13 cellular contexts compared by ENCODE assay signal in the genomic region with DNA sequence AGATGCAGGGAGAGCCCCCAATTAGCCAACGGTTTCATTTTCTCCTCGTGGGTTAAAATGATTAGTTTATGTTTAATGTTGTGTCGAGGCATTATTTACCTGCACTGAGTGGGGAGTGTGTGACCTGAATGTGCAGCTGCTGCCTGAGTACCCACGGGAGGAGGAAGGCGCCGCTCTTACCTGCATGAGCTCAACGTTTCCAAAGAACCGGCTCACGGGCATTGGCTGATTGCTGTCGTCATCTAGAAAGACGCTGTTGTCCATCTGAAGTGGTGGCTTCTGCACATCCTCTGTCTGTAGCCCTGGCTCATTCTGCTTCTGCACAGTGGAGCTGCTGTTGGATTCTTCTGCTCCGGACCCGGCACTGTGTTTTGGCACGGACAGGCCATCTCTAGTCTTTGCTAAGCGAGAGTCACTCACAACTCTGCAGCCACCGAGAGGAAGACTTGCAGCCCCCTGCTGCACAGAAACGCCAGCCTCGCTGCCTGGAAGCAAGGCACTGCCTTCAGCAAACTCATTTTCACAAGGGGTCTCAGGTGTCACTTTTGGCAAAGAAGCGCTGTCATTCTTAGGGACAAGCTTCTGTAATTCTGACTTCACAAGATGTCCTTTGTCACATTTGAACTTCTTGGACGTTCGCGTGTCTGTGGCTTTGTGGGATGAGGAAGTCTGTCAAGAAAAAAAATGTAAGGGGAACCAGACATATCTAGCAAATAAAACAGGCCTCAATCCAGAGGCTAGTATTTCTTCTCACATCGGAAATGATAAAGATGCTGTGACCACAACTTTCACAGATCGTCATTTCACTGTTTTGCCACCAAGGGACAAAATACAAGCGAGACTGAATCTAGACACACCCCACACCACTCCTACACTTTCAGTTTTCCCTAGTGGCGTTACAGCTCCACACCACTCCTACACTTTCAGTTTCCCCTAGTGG.
DNase-seq lines count a peak whose midpoint lies in the region; ATAC-seq lines count a peak whose summit lies in the region.
"Had no signal": no experiment of that assay in that cellular context is flagged by ENCODE, and none has a peak within 500 bp of the region (broad histone marks: within the 10 kb centered on the region; RNA-seq: fewer than 3 reads in every experiment).

No MANE protein-coding gene starts in this region.

- H3K4me1 Mint-ChIP-seq in activated naive CD4-positive, alpha-beta T cell treated with anti-CD3 and anti-CD28 coated beads, Interleukin-2, amount 50 U/mL, for 24 hours, result peaks cover 15% of the 10 kb centered on the region
- peaks cover 44% of the 10 kb centered on the region for H3K4me1 Mint-ChIP-seq in dendritic cell treated with granulocyte-macrophage colony-stimulating factor and Interleukin-4, amounts not matched to agents 40 ng/mL and 50 ng/mL, for 4 days (ENCODE audit: low read depth)
- peaks cover 29% of the 10 kb centered on the region for H3K4me1 Mint-ChIP-seq in stimulated activated naive CD8-positive, alpha-beta T cell treated with anti-CD3 and anti-CD28 coated beads, Interleukin-15, amount 100 ng/mL, for 72 hours

- peaks cover 8% of the 10 kb centered on the region for H3K36me3 Mint-ChIP-seq in activated naive CD4-positive, alpha-beta T cell treated with anti-CD3 and anti-CD28 coated beads, Interleukin-2, amount 50 U/mL, for 24 hours
- peaks cover 82% of the 10 kb centered on the region for H3K36me3 Mint-ChIP-seq in dendritic cell treated with granulocyte-macrophage colony-stimulating factor and Interleukin-4, amounts not matched to agents 40 ng/mL and 50 ng/mL, for 4 days (ENCODE audit: low read depth)

- no peaks in the 10 kb centered on the region for H3K27me3 Mint-ChIP-seq in activated naive CD4-positive, alpha-beta T cell treated with anti-CD3 and anti-CD28 coated beads, Interleukin-2, amount 50 U/mL, for 24 hours
- H3K27me3 Mint-ChIP-seq in dendritic cell treated with granulocyte-macrophage colony-stimulating factor and Interleukin-4, amounts not matched to agents 40 ng/mL and 50 ng/mL, for 4 days, result no peaks in the 10 kb centered on the region
- H3K27me3 Mint-ChIP-seq in stimulated activated naive CD8-positive, alpha-beta T cell treated with anti-CD3 and anti-CD28 coated beads, Interleukin-15, amount 100 ng/mL, for 72 hours, result no peaks in the 10 kb centered on the region

- no peak overlapping the region for H3K4me3 Mint-ChIP-seq in activated naive CD4-positive, alpha-beta T cell treated with anti-CD3 and anti-CD28 coated beads, Interleukin-2, amount 50 U/mL, for 24 hours
- peak overlapping the region; percentile 23 for H3K4me3 Mint-ChIP-seq in dendritic cell treated with granulocyte-macrophage colony-stimulating factor and Interleukin-4, amounts not matched to agents 40 ng/mL and 50 ng/mL, for 4 days
- H3K4me3 Mint-ChIP-seq in stimulated activated naive CD8-positive, alpha-beta T cell treated with anti-CD3 and anti-CD28 coated beads, Interleukin-15, amount 100 ng/mL, for 72 hours, result peak overlapping the region; percentile 52 to 62

- H3K9me3 Mint-ChIP-seq in activated naive CD4-positive, alpha-beta T cell treated with anti-CD3 and anti-CD28 coated beads, Interleukin-2, amount 50 U/mL, for 24 hours, result no peaks in the 10 kb centered on the region
- H3K9me3 Mint-ChIP-seq in dendritic cell treated with granulocyte-macrophage colony-stimulating factor and Interleukin-4, amounts not matched to agents 40 ng/mL and 50 ng/mL, for 4 days, result no peaks in the 10 kb centered on the region
- H3K9me3 Mint-ChIP-seq in stimulated activated naive CD8-positive, alpha-beta T cell treated with anti-CD3 and anti-CD28 coated beads, Interleukin-15, amount 100 ng/mL, for 72 hours, result no peaks in the 10 kb centered on the region

- no peak for DNase-seq in activated naive CD4-positive, alpha-beta T cell treated with Interleukin-2 at 50 U/mL for 16 hours
- DNase-seq in NOMO-1 treated with DMSO at 0.1 percent for 48 hours (lab: John Stamatoyannopoulos, UW; ENCODE audit: unreplicated experiment) (peak; percentile 70), NCI-H524 treated with DMSO at 0.1 percent for 48 hours (lab: John Stamatoyannopoulos, UW) (no peak)
- peak in 1 of 2 donors; percentile 33 for DNase-seq in stimulated activated naive CD8-positive, alpha-beta T cell treated with anti-CD3 and anti-CD28 coated beads, Interleukin-15, amount 100 ng/mL, for 72 hours
- DNase-seq: activated CD4-positive, CD25-positive, alpha-beta regulatory T cell; NCI-H2081; stimulated activated CD4-positive, alpha-beta T cell treated with anti-CD3 and anti-CD28 coated beads, Interleukin-4, amount 100 ng/mL, for 1 hour had no signal

- peak overlapping the region; percentile 8 for H3K27ac Mint-ChIP-seq in activated naive CD4-positive, alpha-beta T cell treated with anti-CD3 and anti-CD28 coated beads, Interleukin-2, amount 50 U/mL, for 24 hours
- peak overlapping the region; percentile 74 for H3K27ac Mint-ChIP-seq in dendritic cell treated with granulocyte-macrophage colony-stimulating factor and Interleukin-4, amounts not matched to agents 40 ng/mL and 50 ng/mL, for 4 days
- no peak overlapping the region for H3K27ac Mint-ChIP-seq in stimulated activated naive CD8-positive, alpha-beta T cell treated with anti-CD3 and anti-CD28 coated beads, Interleukin-15, amount 100 ng/mL, for 72 hours

- ATAC-seq in stimulated activated naive CD8-positive, alpha-beta T cell treated with anti-CD3 and anti-CD28 coated beads, Interleukin-15, amount 100 ng/mL, for 72 hours, result peak; percentile 93
- ATAC-seq in GM21528 (IDR thresholded peaks at IDR 0.05; ENCODE audit: low FRiP score, unreplicated experiment) (no peak), GM21360 (IDR thresholded peaks at IDR 0.05; ENCODE audit: unreplicated experiment) (no peak)
- ATAC-seq: esophagus mucosa, Panc1 had no signal

- intact Hi-C loops in dendritic cell treated with granulocyte-macrophage colony-stimulating factor and Interleukin-4, amounts not matched to agents 40 ng/mL and 50 ng/mL, for 4 days (cut with micrococcal nuclease), result loop anchor here (1.0 to 2.0 kb wide), 2 partner anchors 10 to 34 kb away; partner anchors contain the start of genes C1orf174, CEP104 and DFFB

Comparison
In these comparisons a context has a peak if more than half of its experiments do, and no peak if none do; other contexts are left out.
1. H3K27ac Mint-ChIP-seq: peak in activated naive CD4-positive, alpha-beta T cell treated with anti-CD3 and anti-CD28 coated beads, Interleukin-2, amount 50 U/mL, for 24 hours (single experiment) and dendritic cell treated with granulocyte-macrophage colony-stimulating factor and Interleukin-4, amounts not matched to agents 40 ng/mL and 50 ng/mL, for 4 days (single experiment); none in stimulated activated naive CD8-positive, alpha-beta T cell treated with anti-CD3 and anti-CD28 coated beads, Interleukin-15, amount 100 ng/mL, for 72 hours (0 of 2).